ENCODE assay signal across 8 cellular contexts in genomic region chr5:177592010-177592834, GRCh38. TPM values are rescaled to one million over a fixed set of nuclear protein-coding genes. Genes with fewer than 3 reads are reported as not detected.
DNase-seq lines count a peak whose midpoint lies in the region; ATAC-seq and TF ChIP-seq lines count a peak whose summit lies in the region.

TSS of gene TMED9 (plus strand) at chr5:177592203. CDS start at chr5:177592215, 12 bp downstream.

- peak; percentile 91 for ATAC-seq in HG02884 (IDR thresholded peaks at IDR 0.05; ENCODE audit: unreplicated experiment)

- H3K4me3 ChIP-seq in iPS-18a (ENCODE audit: low read length) (peak within 1 kb of the TSS; percentile 83), skeletal muscle satellite cell (ENCODE audit: low read length) (peak within 1 kb of the TSS; percentile 100)

- in situ Hi-C loops in T47D (cut with HindIII; ENCODE audit: low pct_unique_long_range_greater_than_20kb, low sequenced_read_pairs), result no loop called here

- peak; percentile 56 to 72 for DNase-seq in NCI-H524 (lab: John Stamatoyannopoulos, UW)
- no peak for DNase-seq in NCI-H524 treated with DMSO at 0.1 percent for 48 hours (lab: John Stamatoyannopoulos, UW)
- peak; percentile 85 to 89 for DNase-seq in NCI-H2081 (lab: John Stamatoyannopoulos, UW)
- DNase-seq in T47D (ENCODE audit: low read depth in 1 of 2, low spot score in 1 of 2), result peak; percentile 83 to 91

- H3K36me3 ChIP-seq in iPS-18a (ENCODE audit: control insufficient read depth, low read depth, low read length) (peaks cover 35% of the 10 kb centered on the region), skeletal muscle satellite cell (ENCODE audit: insufficient read depth, low read length) (peaks cover 38% of the 10 kb centered on the region)

- H3K4me2 ChIP-seq in skeletal muscle satellite cell (ENCODE audit: low read length), result peak within 1 kb of the TSS; percentile 97

- no peaks in the 10 kb centered on the region for H3K4me1 ChIP-seq in iPS-18a (ENCODE audit: control insufficient read depth, low read depth, low read length)
- H3K4me1 ChIP-seq in skeletal muscle satellite cell (ENCODE audit: control insufficient read depth, insufficient read depth, low read length), result peaks cover 12% of the 10 kb centered on the region

- no peak for TF ChIP-seq CTCF in VCaP (conservative IDR thresholded peaks at IDR 0.05)

- no peaks in the 10 kb centered on the region for H3K9me3 ChIP-seq in iPS-18a (ENCODE audit: control insufficient read depth, low read depth, low read length)
- no peaks in the 10 kb centered on the region for H3K9me3 ChIP-seq in skeletal muscle satellite cell (replicated peaks; ENCODE audit: low read length)

- H3K27ac ChIP-seq in VCaP, result peak within 1 kb of the TSS; percentile 85
- no peak within 1 kb of the TSS for H3K27ac ChIP-seq in iPS-18a (ENCODE audit: low read length)

- peak within 1 kb of the TSS; percentile 69 for H3K9ac ChIP-seq in iPS-18a (ENCODE audit: low read length)
- peak within 1 kb of the TSS; percentile 98 for H3K9ac ChIP-seq in skeletal muscle satellite cell (ENCODE audit: low read depth, low read length)

- H3K27me3 ChIP-seq in iPS-18a (ENCODE audit: control insufficient read depth, insufficient read depth, low read length) (peaks cover 23% of the 10 kb centered on the region), skeletal muscle satellite cell (ENCODE audit: control insufficient read depth, insufficient read depth, low read length) (peaks cover 34% of the 10 kb centered on the region)

RNA-seq across cellular contexts. Expression of gene TMED9, which starts in this region (rescaled TPM):
- 95.8 and 138 TPM in 2 replicates for total RNA-seq in skeletal muscle satellite cell (2012; rRNA removed)
